In the genomic region with DNA sequence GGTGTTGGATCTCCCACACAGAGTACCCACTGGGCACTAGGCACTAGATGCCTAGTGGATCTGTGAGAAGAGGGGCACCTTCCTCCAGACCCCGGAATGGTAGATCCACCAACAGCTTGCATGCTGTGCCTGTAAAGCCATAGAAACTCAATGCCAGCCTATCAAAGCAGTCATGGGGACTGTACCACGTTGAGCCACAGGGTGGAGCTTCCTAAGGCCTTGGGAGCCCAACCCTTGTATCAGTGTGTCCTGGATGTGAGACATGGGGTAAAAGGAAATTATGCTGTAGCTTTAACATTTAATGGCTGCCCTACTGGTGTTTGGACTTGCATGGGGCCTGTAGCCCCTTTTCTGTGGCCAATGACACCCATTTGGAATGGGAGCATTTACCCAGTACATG, we compare ENCODE assay signal across 22 cellular contexts.
DNase-seq lines count a peak whose midpoint lies in the region; ATAC-seq, FAIRE-seq and TF ChIP-seq lines count a peak whose summit lies in the region.
"Had no signal": no experiment of that assay in that cellular context is flagged by ENCODE, and none has a peak within 500 bp of the region (broad histone marks: within the 10 kb centered on the region; RNA-seq: fewer than 3 reads in every experiment).

No MANE protein-coding gene starts in this region.

- TF ChIP-seq CTCF in GM10266 (IDR thresholded peaks at IDR 0.05; ENCODE audit: control insufficient read depth, insufficient read depth, low read depth, missing control alignments) (peak; percentile 10), GM12878 (IDR thresholded peaks at IDR 0.05 in 2 of 3, conservative IDR thresholded peaks at IDR 0.05 in 1 of 3; ENCODE audit: control insufficient read depth in 2 of 3, extremely low read depth in 1 of 3, insufficient read depth in 1 of 3, low read depth in 3 of 3, low read length in 3 of 3) (peak in 1 of 3 experiments; percentile 17; a peak in 1 of 6 replicates)

- intact Hi-C loops in GM12878 (cut with micrococcal nuclease; ENCODE audit: unreplicated experiment) = no loop called here
- intact Hi-C loops in CD4-positive, alpha-beta memory T cell (cut with micrococcal nuclease) = no loop called here

- DNase-seq in NCI-H1417 (lab: John Stamatoyannopoulos, UW) (peak in 2 of 3 experiments; percentile 13 to 39), NCI-H1417 treated with DMSO at 0.1 percent for 48 hours (lab: John Stamatoyannopoulos, UW) (no peak), GM10266 (ENCODE audit: extremely low spot score) (no peak), NCI-H69 (lab: John Stamatoyannopoulos, UW) (peak; percentile 3), GM12878 (ENCODE audit: low read depth, low spot score) (no peak), GM19239 (ENCODE audit: insufficient read length, low spot score) (no peak)
- DNase-seq in CD4-positive, alpha-beta memory T cell = no peak
- DNase-seq: ACHN; brain microvascular endothelial cell; esophagus squamous epithelium; heart left ventricle; IMR-90; NCI-H187 treated with DMSO at 0.1 percent for 48 hours; NK-92 treated with Interleukin-12 subunit alpha and Interleukin-12 subunit beta, amount 100 ng/mL, for 24 hours; right lobe of liver; stimulated activated CD4-positive, alpha-beta T cell treated with anti-CD3 and anti-CD28 coated beads, Interleukin-2, amount 100 ng/mL, for 24 hours had no signal

- 4% methylated on average over 2 of the region's 2 CpGs for WGBS in GM12878 (ENCODE audit: insufficient coverage, insufficient replicate concordance, low lambda C conversion rate, missing lambda C conversion rate)

- POLR2A ChIA-PET in GM12878 (lab: Charles Lee) = no interaction called here
- POLR2A ChIA-PET in CD4-positive, alpha-beta memory T cell (lab: Charles Lee; ENCODE audit: partially characterized antibody) = no interaction called here

- no peaks in the 10 kb centered on the region for H3K4me1 Mint-ChIP-seq in CD4-positive, alpha-beta memory T cell
- H3K4me1 Mint-ChIP-seq: mesothelial cell of epicardium had no signal

- peaks cover 3 to 7% of the 10 kb centered on the region in 2 donors for H3K27me3 Mint-ChIP-seq in CD4-positive, alpha-beta memory T cell

- peak; percentile 66 for ATAC-seq in GM12878
- no peak for ATAC-seq in GM18907 (IDR thresholded peaks at IDR 0.05; ENCODE audit: unreplicated experiment)
- ATAC-seq: heart left ventricle had no signal

- BruUV-seq in GM12878 (replicated peaks; lab: Mats Ljungman, UMichigan) = no TSS peak

- H3K27me3 ChIP-seq in GM12878 (replicated peaks in 1 of 2; ENCODE audit: control insufficient read depth in 2 of 2, insufficient read depth in 2 of 2, low read length in 1 of 2) = no peaks in the 10 kb centered on the region
- H3K27me3 ChIP-seq in CD4-positive, alpha-beta memory T cell (ENCODE audit: insufficient read depth, low read length) = no peaks in the 10 kb centered on the region
- H3K27me3 ChIP-seq: brain microvascular endothelial cell, esophagus squamous epithelium, neutrophil, right lobe of liver, SJSA1 had no signal

- FAIRE-seq in GM12878 (lab: Jason Lieb, UNC) = no peak
- no peak for FAIRE-seq in GM19239 (lab: Jason Lieb, UNC)

- no peak overlapping the region for H3K9ac ChIP-seq in GM12878 (ENCODE audit: control insufficient read depth, insufficient read depth, low read length)

- RAD21 ChIA-PET in GM12878 (lab: Charles Lee; ENCODE audit: unreplicated experiment) = interaction anchor here (1.1 kb wide), 1 partner anchor 13 kb away, joined by 3 read pairs; no protein-coding TSS in a partner anchor

- H3K9me3 Mint-ChIP-seq in CD4-positive, alpha-beta memory T cell = no peaks in the 10 kb centered on the region

- no peak overlapping the region for H3K4me3 Mint-ChIP-seq in CD4-positive, alpha-beta memory T cell
- H3K4me3 Mint-ChIP-seq: mesothelial cell of epicardium had no signal

- in situ Hi-C loops in GM12878 (cut with MboI) = no loop called here

- H2AFZ ChIP-seq in GM12878 (ENCODE audit: control insufficient read depth, low read depth, low read length) = no peak overlapping the region

- no peak overlapping the region for H3K4me2 ChIP-seq in GM12878 (ENCODE audit: control insufficient read depth, insufficient read depth)

- H3K36me3 ChIP-seq in GM12878 (ENCODE audit: control insufficient read depth in 2 of 2, insufficient read depth in 2 of 2, low read length in 1 of 2) = no peaks in the 10 kb centered on the region
- no peaks in the 10 kb centered on the region for H3K36me3 ChIP-seq in CD4-positive, alpha-beta memory T cell (ENCODE audit: insufficient read depth, low read length)
- H3K36me3 ChIP-seq: brain microvascular endothelial cell, esophagus squamous epithelium, HAP-1, heart left ventricle, neutrophil, right lobe of liver, SJSA1 had no signal

- no peak for TF ChIP-seq POLR2A in GM12878 (IDR thresholded peaks at IDR 0.05; ENCODE audit: low read depth, low read length)

- SMC1A ChIA-PET in GM12878 (lab: Charles Lee; ENCODE audit: uncharacterized antibody, unreplicated experiment) = no interaction called here

- no peak overlapping the region for H3K27ac ChIP-seq in GM12878 (ENCODE audit: control insufficient read depth, insufficient read depth)
- H3K27ac ChIP-seq in CD4-positive, alpha-beta memory T cell (ENCODE audit: low read depth, low read length) = no peak overlapping the region
- H3K27ac ChIP-seq: brain microvascular endothelial cell, esophagus squamous epithelium, heart left ventricle, neutrophil, right lobe of liver, SJSA1 had no signal

- no peak overlapping the region for H3K27ac Mint-ChIP-seq in CD4-positive, alpha-beta memory T cell
- H3K27ac Mint-ChIP-seq: activated naive CD4-positive, alpha-beta T cell treated with anti-CD3 and anti-CD28 coated beads, Interleukin-2, amount 50 U/mL, for 72 hours; mesothelial cell of epicardium had no signal

- H3K4me1 ChIP-seq in GM12878 (ENCODE audit: control insufficient read depth, insufficient read depth, low read length) = no peaks in the 10 kb centered on the region
- no peaks in the 10 kb centered on the region for H3K4me1 ChIP-seq in CD4-positive, alpha-beta memory T cell (ENCODE audit: insufficient read depth, low read length)
- H3K4me1 ChIP-seq: esophagus squamous epithelium, HAP-1, heart left ventricle, right lobe of liver, SJSA1 had no signal

- CTCF ChIA-PET in GM12878 (lab: Yijun Ruan, JAX) = interaction anchor here (0.7 to 8.1 kb wide), 3 partner anchors 11 to 20 kb away, joined by 3 to 69 read pairs (median 4); no protein-coding TSS in a partner anchor
- CTCF ChIA-PET in CD4-positive, alpha-beta memory T cell (lab: Charles Lee; ENCODE audit: partially characterized antibody) = interaction anchor here (0.6 kb wide), 1 partner anchor 12 kb away, joined by 3 read pairs; no protein-coding TSS in a partner anchor

- H3K36me3 Mint-ChIP-seq in CD4-positive, alpha-beta memory T cell = no peaks in the 10 kb centered on the region

- TF ChIP-seq RAD21 in GM12878 (IDR thresholded peaks at IDR 0.05; ENCODE audit: insufficient read depth, low read depth, low read length) = no peak

- no peaks in the 10 kb centered on the region for H4K20me1 ChIP-seq in GM12878 (ENCODE audit: control insufficient read depth, insufficient read depth)

- H3K9me3 ChIP-seq in GM12878 (replicated peaks; ENCODE audit: control insufficient read depth, insufficient read depth, low read length) = no peaks in the 10 kb centered on the region
- H3K9me3 ChIP-seq in CD4-positive, alpha-beta memory T cell (ENCODE audit: control insufficient read depth in 1 of 2, low read length in 2 of 2) = no peaks in the 10 kb centered on the region
- H3K9me3 ChIP-seq: esophagus squamous epithelium, HAP-1, heart left ventricle, neutrophil, right lobe of liver, SJSA1 had no signal

- H3K4me3 ChIP-seq in GM12878 = no peak overlapping the region
- H3K4me3 ChIP-seq in CD4-positive, alpha-beta memory T cell (ENCODE audit: low read length in 2 of 2) = no peak overlapping the region
- H3K4me3 ChIP-seq: esophagus squamous epithelium, HAP-1, heart left ventricle, right lobe of liver, SJSA1 had no signal

- no peaks in the 10 kb centered on the region for H3K79me2 ChIP-seq in GM12878 (ENCODE audit: control insufficient read depth, insufficient read depth, low read length)

- TF ChIP-seq EP300 in GM12878 (IDR thresholded peaks at IDR 0.05; ENCODE audit: borderline replicate concordance in 1 of 2, control insufficient read depth in 1 of 2, low read depth in 2 of 2, low read length in 2 of 2) = no peak

TF ChIP-seq in GM12878, 131 proteins besides CTCF, POLR2A, EP300 and RAD21:
- no peak for TF ChIP-seq CHD2 (IDR thresholded peaks at IDR 0.05; ENCODE audit: borderline replicate concordance, low read depth, low read length)
- no peak for TF ChIP-seq CEBPB (IDR thresholded peaks at IDR 0.05; ENCODE audit: borderline replicate concordance in 1 of 2, low read depth in 2 of 2, low read length in 2 of 2)
- no peak for TF ChIP-seq KDM1A (IDR thresholded peaks at IDR 0.05; ENCODE audit: borderline replicate concordance)
- no peak for TF ChIP-seq POLR2AphosphoS5 (IDR thresholded peaks at IDR 0.05; ENCODE audit: low read length)
- TF ChIP-seq, protein P1, sequence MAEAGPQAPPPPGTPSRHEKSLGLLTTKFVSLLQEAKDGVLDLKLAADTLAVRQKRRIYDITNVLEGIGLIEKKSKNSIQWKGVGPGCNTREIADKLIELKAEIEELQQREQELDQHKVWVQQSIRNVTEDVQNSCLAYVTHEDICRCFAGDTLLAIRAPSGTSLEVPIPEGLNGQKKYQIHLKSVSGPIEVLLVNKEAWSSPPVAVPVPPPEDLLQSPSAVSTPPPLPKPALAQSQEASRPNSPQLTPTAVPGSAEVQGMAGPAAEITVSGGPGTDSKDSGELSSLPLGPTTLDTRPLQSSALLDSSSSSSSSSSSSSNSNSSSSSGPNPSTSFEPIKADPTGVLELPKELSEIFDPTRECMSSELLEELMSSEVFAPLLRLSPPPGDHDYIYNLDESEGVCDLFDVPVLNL (IDR thresholded peaks at IDR 0.05; ENCODE audit: low read depth, low read length) = no peak
- TF ChIP-seq MTA3 (IDR thresholded peaks at IDR 0.05; ENCODE audit: borderline replicate concordance, low read length) = no peak
- TF ChIP-seq JUNB (IDR thresholded peaks at IDR 0.05) = no peak

Comparison
In these comparisons a context has a peak if more than half of its experiments do, and no peak if none do; other contexts are left out.
1. DNase-seq: peak in NCI-H1417 (2 of 3) and NCI-H69 (single experiment); none in NCI-H1417 treated with DMSO at 0.1 percent for 48 hours (single experiment), GM10266 (single experiment), GM12878 (single experiment), CD4-positive, alpha-beta memory T cell (0 of 5) and GM19239 (single experiment).